In the genomic region with DNA sequence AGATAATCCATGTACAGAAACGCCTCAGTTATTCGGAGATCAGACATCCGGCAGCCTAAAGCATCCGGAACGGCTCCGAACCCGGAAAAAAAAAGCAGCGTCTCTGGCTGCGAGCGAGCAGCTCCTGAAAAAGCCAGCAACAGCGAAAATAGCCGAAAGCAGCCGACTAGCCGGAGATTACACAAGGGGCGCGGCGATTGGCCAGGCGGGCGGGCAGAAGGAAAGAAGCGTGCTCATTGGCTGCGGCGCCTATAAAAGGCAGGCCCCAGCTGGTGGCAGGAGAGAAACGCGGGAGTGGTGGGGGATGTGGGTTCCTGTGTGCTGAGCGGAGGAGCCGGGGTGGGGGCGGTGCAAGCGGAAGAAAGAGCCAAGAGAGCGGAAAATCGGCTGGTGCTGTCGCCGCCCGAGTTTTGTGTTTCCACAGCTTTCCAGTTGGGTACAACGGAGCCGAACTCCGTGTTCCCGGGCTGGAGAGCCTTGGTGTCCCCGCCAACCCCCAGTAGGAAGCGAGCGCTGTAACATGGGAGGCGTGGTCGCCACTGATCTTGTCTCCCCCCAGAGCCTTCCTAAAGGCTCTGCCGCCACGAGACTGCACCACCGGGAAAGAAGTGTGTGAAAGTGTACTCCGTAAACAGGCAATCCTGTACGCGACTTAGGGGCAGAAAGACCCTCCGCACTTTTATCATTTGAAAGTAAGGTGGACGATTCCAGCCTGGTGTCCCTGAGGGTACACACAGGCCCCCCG, we compare ENCODE assay signal across 8 cellular contexts. TPM values are rescaled to one million over a fixed set of nuclear protein-coding genes. Genes with fewer than 3 reads are reported as not detected.
A peak's percentile ranks its signal among the peaks of the same experiment; 100 is the strongest.
DNase-seq lines count a peak whose midpoint lies in the region; ATAC-seq and TF ChIP-seq lines count a peak whose summit lies in the region.

A gene (minus strand): TSS at position 141 of the 745 bp plus-strand sequence.

- H3K4me1 Mint-ChIP-seq in CD8-positive, alpha-beta T cell (ENCODE audit: low read depth): peaks cover 34% of the 10 kb centered on the region

- CTCF ChIA-PET in CD8-positive, alpha-beta T cell (lab: Charles Lee): interaction anchor here (0.7 to 2.6 kb wide), 3 partner anchors 11 to 146 kb away, joined by 3 to 15 read pairs (median 11); no protein-coding TSS in a partner anchor

- H3K27me3 ChIP-seq in CD8-positive, alpha-beta T cell (ENCODE audit: insufficient read depth, low read length): no peaks in the 10 kb centered on the region

- peak; percentile 92 for ATAC-seq in CD8-positive, alpha-beta T cell
- peak; percentile 99 for ATAC-seq in GM19467 (IDR thresholded peaks at IDR 0.05; ENCODE audit: unreplicated experiment)

- intact Hi-C loops in CD8-positive, alpha-beta T cell (cut with DNase I, micrococcal nuclease): loop anchor here (1.0 to 10.0 kb wide), 17 partner anchors 68 to 1513 kb away; a partner anchor contains a TSS

- H3K27ac Mint-ChIP-seq in CD8-positive, alpha-beta T cell: peak within 1 kb of the TSS; percentile 92

- peak within 1 kb of the TSS; percentile 79 for H3K27ac ChIP-seq in CD8-positive, alpha-beta T cell (ENCODE audit: low read depth, low read length)

- peaks cover 9% of the 10 kb centered on the region for H3K4me1 ChIP-seq in CD8-positive, alpha-beta T cell (ENCODE audit: insufficient read depth, low read length)

- peaks cover 9% of the 10 kb centered on the region for H3K36me3 Mint-ChIP-seq in CD8-positive, alpha-beta T cell

- H3K4me3 ChIP-seq in CD8-positive, alpha-beta T cell (ENCODE audit: low read depth, low read length): peak within 1 kb of the TSS; percentile 97

- POLR2A ChIA-PET in CD8-positive, alpha-beta T cell (lab: Charles Lee): interaction anchor here (0.6 to 2.2 kb wide), 14 partner anchors 9 to 1410 kb away, joined by 3 to 10 read pairs (median 3); a partner anchor contains a TSS

- H3K4me3 Mint-ChIP-seq in CD8-positive, alpha-beta T cell: peak within 1 kb of the TSS; percentile 90

- DNase-seq in CD8-positive, alpha-beta T cell: peak; percentile 95 to 99 (median 97)
- peak; percentile 73 for DNase-seq in HS-27A (ENCODE audit: low read depth)
- DNase-seq in NK-92 (lab: John Stamatoyannopoulos, UW; ENCODE audit: unreplicated experiment): peak; percentile 83
- peak; percentile 95 to 97 for DNase-seq in activated CD8-positive, alpha-beta memory T cell treated with anti-CD3 and anti-CD28 coated beads for 1 hour (ENCODE audit: extremely low read depth in 1 of 2, low read depth in 1 of 2)
- peak; percentile 96 for DNase-seq in effector CD8-positive, alpha-beta T cell (lab: John Stamatoyannopoulos, UW)
- DNase-seq in lung microvascular endothelial cell (ENCODE audit: low read depth in 2 of 2): peak; percentile 98
- peak; percentile 94 to 97 (median 95) for DNase-seq in stimulated activated CD4-positive, alpha-beta T cell treated with anti-CD3 and anti-CD28 coated beads, TNF-alpha, amount 100 ng/mL, for 48 hours (ENCODE audit: low read depth in 3 of 3)

- H3K9me3 ChIP-seq in CD8-positive, alpha-beta T cell (ENCODE audit: low read length): no peaks in the 10 kb centered on the region

- H3K9me3 Mint-ChIP-seq in CD8-positive, alpha-beta T cell: no peaks in the 10 kb centered on the region

- H3K36me3 ChIP-seq in CD8-positive, alpha-beta T cell (ENCODE audit: insufficient read depth, low read length): no peaks in the 10 kb centered on the region

- no peak for TF ChIP-seq CTCF in CD8-positive, alpha-beta T cell (IDR thresholded peaks at IDR 0.05)

- peaks cover 6% of the 10 kb centered on the region for H3K27me3 Mint-ChIP-seq in CD8-positive, alpha-beta T cell (ENCODE audit: low read depth)

RNA-seq across cellular contexts. Expression of the gene that starts here (rescaled TPM):
- 1 to 10 TPM; 7.4 to 7.5 TPM for total RNA-seq in CD8-positive, alpha-beta T cell
- total RNA-seq in lung microvascular endothelial cell: 35.3 and 44.6 TPM in 2 replicates

Comparison
In these comparisons a context has a peak if more than half of its experiments do, and no peak if none do; other contexts are left out.
1. Peak in every context shown above with its lines: DNase-seq, ATAC-seq, H3K4me3 ChIP-seq and H3K27ac ChIP-seq.